In the genomic region with DNA sequence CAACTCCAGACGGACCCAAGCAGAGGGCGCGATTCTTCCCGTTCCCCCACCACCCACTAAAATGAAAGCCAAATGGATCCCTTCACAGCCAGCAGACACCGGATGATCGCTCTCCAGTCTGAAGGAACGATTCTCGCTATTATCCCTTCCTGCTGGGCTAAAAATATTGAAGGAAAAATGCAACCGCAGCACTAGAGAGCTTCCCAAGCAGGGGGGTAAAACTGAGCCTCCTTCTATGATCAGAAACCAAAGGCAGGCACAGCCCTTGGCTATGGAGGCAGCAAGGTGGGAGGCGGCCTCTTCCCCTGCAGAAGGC, we compare ENCODE assay signal across 19 cellular contexts. TPM values are rescaled to one million over a fixed set of nuclear protein-coding genes. Genes with fewer than 3 reads are reported as not detected.
DNase-seq lines count a peak whose midpoint lies in the region; ATAC-seq and TF ChIP-seq lines count a peak whose summit lies in the region.
"Had no signal": no experiment of that assay in that cellular context is flagged by ENCODE, and none has a peak within 500 bp of the region (broad histone marks: within the 10 kb centered on the region; RNA-seq: fewer than 3 reads in every experiment).

No MANE protein-coding gene starts in this region.

- TF ChIP-seq CTCF in heart right ventricle (IDR thresholded peaks at IDR 0.05) (no peak), right atrium auricular region (IDR thresholded peaks at IDR 0.05) (no peak), chondrocyte (IDR thresholded peaks at IDR 0.05) (no peak), nephron (IDR thresholded peaks at IDR 0.05; ENCODE audit: unreplicated experiment in 3 of 3) (no peak)

- no peaks in the 10 kb centered on the region for H3K27me3 Mint-ChIP-seq in chondrocyte (ENCODE audit: low read depth)
- H3K27me3 Mint-ChIP-seq in nephron (ENCODE audit: low read depth) = no peaks in the 10 kb centered on the region

- H3K9me3 ChIP-seq in heart right ventricle (no peaks in the 10 kb centered on the region), right atrium auricular region (no peaks in the 10 kb centered on the region)
- H3K9me3 ChIP-seq: prostate gland, tibial nerve had no signal

- H3K27ac Mint-ChIP-seq in chondrocyte (ENCODE audit: unreplicated experiment) = peak overlapping the region; percentile 73
- peak overlapping the region; percentile 69 to 91 (median 91) for H3K27ac Mint-ChIP-seq in nephron

- H3K27ac ChIP-seq in heart right ventricle (peak overlapping the region in 7 of 10 donors; percentile 39 to 80 (median 58)), right atrium auricular region (no peak overlapping the region)
- H3K27ac ChIP-seq: prostate gland, VCaP had no signal

- DNase-seq in heart right ventricle (no peak), right atrium auricular region (ENCODE audit: low spot score) (no peak), chondrocyte (ENCODE audit: low spot score) (no peak), amniotic stem cell (lab: John Stamatoyannopoulos, UW) (no peak), T-helper 9 cell (no peak), midbrain (lab: John Stamatoyannopoulos, UW) (no peak)
- DNase-seq: central memory CD4-positive, alpha-beta T cell; effector CD8-positive, alpha-beta T cell; left colon; NCI-H1694; RPMI8226; stimulated activated CD4-positive, alpha-beta T cell treated with anti-CD3 and anti-CD28 coated beads, Interleukin-12 subunit alpha, Interleukin-12 subunit beta, amount 100 ng/mL, for 4 hours; stimulated activated naive CD4-positive, alpha-beta T cell; SW 1271 had no signal

- H3K4me3 Mint-ChIP-seq in chondrocyte (ENCODE audit: unreplicated experiment) (peak overlapping the region; percentile 53), nephron (peak overlapping the region in 2 of 3 experiments; percentile 9 to 17)

- H3K36me3 Mint-ChIP-seq in chondrocyte (ENCODE audit: low read depth) = no peaks in the 10 kb centered on the region
- H3K36me3 Mint-ChIP-seq in nephron (ENCODE audit: low read depth) = no peaks in the 10 kb centered on the region

- WGBS in heart right ventricle, 2 donors = 57 to 62% methylated on average over 10 of the region's 10 CpGs

- intact Hi-C loops in heart right ventricle (cut with DNase I) = no loop called here

- H3K4me1 ChIP-seq in heart right ventricle (peaks cover 2 to 38% (median 16%) of the 10 kb centered on the region in 9 donors), right atrium auricular region (peaks cover 0 to 19% of the 10 kb centered on the region in 2 donors)
- H3K4me1 ChIP-seq: prostate gland had no signal

- H3K9me3 Mint-ChIP-seq in chondrocyte (ENCODE audit: low read depth) (no peaks in the 10 kb centered on the region), nephron (no peaks in the 10 kb centered on the region)

- ATAC-seq in heart right ventricle (peak in 1 of 8 donors; percentile 70), HG03521 (IDR thresholded peaks at IDR 0.05; ENCODE audit: unreplicated experiment) (no peak)
- ATAC-seq: left colon had no signal

- peaks cover 24% of the 10 kb centered on the region for H3K4me1 Mint-ChIP-seq in chondrocyte (ENCODE audit: low read depth)
- H3K4me1 Mint-ChIP-seq in nephron = peaks cover 34% of the 10 kb centered on the region

- no peaks in the 10 kb centered on the region for H3K27me3 ChIP-seq in heart right ventricle
- H3K27me3 ChIP-seq in right atrium auricular region = no peaks in the 10 kb centered on the region
- H3K27me3 ChIP-seq: tibial nerve had no signal

- H3K36me3 ChIP-seq in heart right ventricle (no peaks in the 10 kb centered on the region), right atrium auricular region (no peaks in the 10 kb centered on the region)
- H3K36me3 ChIP-seq: prostate gland had no signal

- H3K4me3 ChIP-seq in heart right ventricle (peak overlapping the region in 5 of 10 donors; percentile 5 to 25 (median 19)), right atrium auricular region (peak overlapping the region in 1 of 2 donors; percentile 12)
- H3K4me3 ChIP-seq: prostate gland had no signal

RNA-seq across cellular contexts. Expression of gene VAV2, which starts 41.2 kb away (rescaled TPM):
- total RNA-seq in heart right ventricle (1 to 10 TPM; 2.9 to 7.1 (median 5.0) TPM), right atrium auricular region (1 to 10 TPM; 3.4 to 6.0 TPM), chondrocyte (17.7 to 34.2 TPM (median 19.3 TPM) in 3 replicates)
- polyA plus RNA-seq in heart right ventricle = 1 to 10 TPM; 4.3 to 5.7 TPM

Comparison
In these comparisons a context has a peak if more than half of its experiments do, and no peak if none do; other contexts are left out.
1. H3K27ac ChIP-seq: peak in heart right ventricle (7 of 10); none in right atrium auricular region (0 of 2).